In the genomic region with DNA sequence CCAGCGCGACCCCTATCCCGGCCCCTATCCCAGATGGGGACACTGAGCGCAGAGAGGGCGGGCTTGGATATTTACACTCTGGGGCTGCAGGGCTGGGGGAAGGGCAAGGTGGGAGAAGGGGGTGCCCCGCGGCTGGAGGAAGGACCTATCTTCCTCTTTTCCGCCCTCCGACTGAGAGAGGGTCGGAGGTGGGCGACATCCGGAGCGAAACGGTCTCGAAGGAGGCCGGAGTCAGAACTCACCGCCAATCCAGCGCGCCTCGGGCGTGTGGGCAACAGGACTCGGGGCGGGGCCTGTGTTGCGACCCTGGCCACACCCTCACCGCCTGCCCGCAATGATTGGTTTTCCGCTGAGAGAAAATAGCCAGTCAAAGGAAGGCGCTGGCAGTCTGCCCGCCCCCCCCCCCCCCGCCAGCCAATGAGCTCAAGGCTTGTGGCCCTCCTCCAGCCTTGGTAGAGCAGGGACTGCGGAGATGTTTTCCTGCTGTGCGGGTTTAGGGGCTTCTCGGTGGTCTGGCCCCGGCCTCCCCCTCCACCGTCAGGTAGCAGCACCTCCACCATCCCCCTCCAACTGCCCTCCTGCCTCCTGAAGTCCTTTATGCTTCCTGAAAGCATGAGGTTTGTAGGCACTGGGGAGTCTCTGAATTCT, we compare ENCODE assay signal across 8 cellular contexts. TPM values are rescaled to one million over a fixed set of nuclear protein-coding genes. Genes with fewer than 3 reads are reported as not detected.
DNase-seq lines count a peak whose midpoint lies in the region; ATAC-seq and TF ChIP-seq lines count a peak whose summit lies in the region.

A gene with protein sequence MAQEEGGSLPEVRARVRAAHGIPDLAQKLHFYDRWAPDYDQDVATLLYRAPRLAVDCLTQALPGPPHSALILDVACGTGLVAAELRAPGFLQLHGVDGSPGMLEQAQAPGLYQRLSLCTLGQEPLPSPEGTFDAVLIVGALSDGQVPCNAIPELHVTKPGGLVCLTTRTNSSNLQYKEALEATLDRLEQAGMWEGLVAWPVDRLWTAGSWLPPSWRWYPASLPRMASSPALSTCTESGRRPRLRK (minus strand): TSS at position 269 of the 648 bp plus-strand sequence. CDS start 376 bp downstream, outside the sequence.

- H3K9me3 Mint-ChIP-seq in T-cell, result no peaks in the 10 kb centered on the region

- peak; percentile 33 to 93 for TF ChIP-seq POLR2A in uterus (IDR thresholded peaks at IDR 0.05)

- H3K9me3 ChIP-seq in psoas muscle, result no peaks in the 10 kb centered on the region
- H3K9me3 ChIP-seq in uterus, result no peaks in the 10 kb centered on the region

- H3K4me3 ChIP-seq in psoas muscle (peak within 1 kb of the TSS; percentile 76), uterus (peak within 1 kb of the TSS; percentile 68 to 74)

- intact Hi-C loops in left ventricle myocardium superior (cut with micrococcal nuclease), result no loop called here
- intact Hi-C loops in psoas muscle (cut with DNase I), result no loop called here
- intact Hi-C loops in uterus (cut with DNase I; ENCODE audit: low total_unique reads), result no loop called here

- H3K27me3 ChIP-seq in psoas muscle (ENCODE audit: insufficient read depth in 3 of 3, low read length in 2 of 3) (no peaks in the 10 kb centered on the region), uterus (no peaks in the 10 kb centered on the region)

- H3K4me1 ChIP-seq in psoas muscle (peaks cover 2% of the 10 kb centered on the region), uterus (peaks cover 4 to 6% of the 10 kb centered on the region in 2 donors)

- peak; percentile 83 for ATAC-seq in HG02840 (IDR thresholded peaks at IDR 0.05; ENCODE audit: low FRiP score, unreplicated experiment)
- peak; percentile 99 to 100 (median 100) for ATAC-seq in T-cell (replicated peaks in 1 of 4)
- ATAC-seq in left ventricle myocardium superior, result peak; percentile 98
- ATAC-seq in psoas muscle, result peak; percentile 97 to 99 (median 98)

- WGBS in psoas muscle, 3 donors, result 0 to 2% (median 1%) methylated on average over 23 to 33 of the region's 35 CpGs

- H3K4me1 Mint-ChIP-seq in T-cell, result peaks cover 7 to 14% (median 11%) of the 10 kb centered on the region in 3 donors

- DNase-seq in GM13977 (ENCODE audit: low spot score) (peak; percentile 99), NCI-H1436 treated with DMSO at 0.1 percent for 48 hours (lab: John Stamatoyannopoulos, UW) (peak; percentile 80), T-cell (peak; percentile 74 to 91 (median 86)), amniotic stem cell (lab: John Stamatoyannopoulos, UW) (peak; percentile 85), left ventricle myocardium superior (peak; percentile 95), psoas muscle (peak; percentile 93 to 96), uterus (peak; percentile 93 to 96)

- POLR2A ChIA-PET in T-cell (lab: Charles Lee), result interaction anchor here (0.6 to 0.7 kb wide), 5 partner anchors 14 to 328 kb away, joined by 3 to 5 read pairs (median 3); no protein-coding TSS in a partner anchor

- TF ChIP-seq CTCF in GM13977 (IDR thresholded peaks at IDR 0.05; ENCODE audit: extremely low read depth, insufficient read depth, missing control alignments), result no peak
- no peak for TF ChIP-seq CTCF in psoas muscle (IDR thresholded peaks at IDR 0.05)
- TF ChIP-seq CTCF in uterus (IDR thresholded peaks at IDR 0.05), result no peak

- peak within 1 kb of the TSS; percentile 81 to 86 (median 84) for H3K4me3 Mint-ChIP-seq in T-cell

- no peaks in the 10 kb centered on the region for H3K36me3 ChIP-seq in psoas muscle (ENCODE audit: insufficient read depth in 1 of 2, low read depth in 1 of 2)
- H3K36me3 ChIP-seq in uterus, result no peaks in the 10 kb centered on the region

- no peaks in the 10 kb centered on the region for H3K27me3 Mint-ChIP-seq in T-cell

- CTCF ChIA-PET in T-cell (lab: Charles Lee), result interaction anchor here (0.6 to 1.5 kb wide), 4 partner anchors 12 to 264 kb away, joined by 3 to 8 read pairs (median 4); a partner anchor contains a TSS

- peak within 1 kb of the TSS; percentile 41 for H3K27ac ChIP-seq in psoas muscle
- peak within 1 kb of the TSS; percentile 92 to 96 for H3K27ac ChIP-seq in uterus

- no peaks in the 10 kb centered on the region for H3K36me3 Mint-ChIP-seq in T-cell

- peak within 1 kb of the TSS; percentile 63 to 82 for H3K27ac Mint-ChIP-seq in T-cell

- in situ Hi-C loops in GM13977 (cut with MboI; ENCODE audit: low pct_unique_long_range_greater_than_20kb, low sequenced_read_pairs, unreplicated experiment), result no loop called here

RNA-seq across cellular contexts. Expression of the gene that starts here (rescaled TPM):
- 1 to 10 TPM in 4 of 5 donors, under 1 TPM in 1; 0.45 to 7.2 (median 1.8) TPM for total RNA-seq in T-cell
- 0.27 TPM for total RNA-seq in left ventricle myocardium superior
- under 1 TPM in 3 of 4 donors, not detected in 1; 0.24 to 0.84 (median 0.50) TPM for total RNA-seq in psoas muscle
- under 1 TPM; 0.09 to 0.21 (median 0.11) TPM for polyA plus RNA-seq in psoas muscle
- 1 to 10 TPM in 3 of 4 donors, not detected in 1; 1.5 to 9.3 (median 2.8) TPM for total RNA-seq in uterus

Comparison
In these comparisons a context has a peak if more than half of its experiments do, and no peak if none do; other contexts are left out.
1. Peak in every context shown above with its lines: DNase-seq, ATAC-seq, H3K4me3 ChIP-seq and H3K27ac ChIP-seq.
2. Peak in DNase-seq and ATAC-seq in left ventricle myocardium superior; RNA of the gene not detected or under 1 TPM.
3. Peak in DNase-seq, ATAC-seq, H3K4me3 ChIP-seq and H3K27ac ChIP-seq in psoas muscle; RNA of the gene not detected or under 1 TPM.